Comparison of ENCODE assay signal across 16 cellular contexts in the genomic region with DNA sequence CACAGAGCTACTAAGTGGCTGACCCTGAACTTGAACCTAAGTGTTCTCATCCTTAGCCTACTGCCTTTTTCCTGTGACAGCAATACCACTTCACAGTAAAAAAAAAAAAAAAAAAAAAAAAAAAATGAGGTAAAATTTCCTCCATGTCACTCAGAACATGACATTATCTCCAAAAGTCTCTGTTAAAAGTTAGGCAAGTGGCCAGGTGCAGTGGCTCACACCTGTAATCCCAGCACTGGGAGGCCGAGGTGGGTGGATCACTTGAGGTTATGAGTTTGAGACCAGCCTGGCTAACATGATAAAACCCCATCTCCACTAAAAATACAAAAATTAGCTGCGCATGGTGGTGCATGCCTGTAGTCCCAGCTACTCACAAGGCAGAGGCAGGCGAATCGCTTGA.
"Had no signal": no experiment of that assay in that cellular context is flagged by ENCODE, and none has a peak within 500 bp of the region (broad histone marks: within the 10 kb centered on the region; RNA-seq: fewer than 3 reads in every experiment).

No MANE protein-coding gene starts in this region.

- ATAC-seq: foreskin keratinocyte, gastroesophageal sphincter, heart left ventricle, mucosa of descending colon had no signal

- H3K27ac ChIP-seq: esophagus muscularis mucosa, foreskin keratinocyte, gastroesophageal sphincter, lower lobe of right lung had no signal

- H3K4me1 ChIP-seq: foreskin keratinocyte, lower lobe of right lung had no signal

- H3K4me3 ChIP-seq: coronary artery, dorsolateral prefrontal cortex, esophagus muscularis mucosa, gastroesophageal sphincter, heart left ventricle, left ventricle myocardium inferior, lower lobe of right lung, mucosa of descending colon had no signal

- DNase-seq: dermis blood vessel endothelial cell; dorsolateral prefrontal cortex; effector CD4-positive, alpha-beta T cell; effector memory CD4-positive, alpha-beta T cell; foreskin keratinocyte; heart left ventricle; hippocampal formation; left cardiac atrium; left ventricle myocardium inferior; lower lobe of right lung; mesenchymal stem cell; mucosa of descending colon; naive B cell had no signal

- H3K9me3 ChIP-seq: esophagus muscularis mucosa, gastroesophageal sphincter, heart left ventricle, left ventricle myocardium inferior, lower lobe of right lung, mucosa of descending colon had no signal

- H3K36me3 ChIP-seq: esophagus muscularis mucosa, gastroesophageal sphincter, heart left ventricle, left ventricle myocardium inferior, lower lobe of right lung had no signal

- H3K27me3 ChIP-seq: dorsolateral prefrontal cortex, gastroesophageal sphincter had no signal
